ENCODE assay signal across 1 cellular context in the genomic region with DNA sequence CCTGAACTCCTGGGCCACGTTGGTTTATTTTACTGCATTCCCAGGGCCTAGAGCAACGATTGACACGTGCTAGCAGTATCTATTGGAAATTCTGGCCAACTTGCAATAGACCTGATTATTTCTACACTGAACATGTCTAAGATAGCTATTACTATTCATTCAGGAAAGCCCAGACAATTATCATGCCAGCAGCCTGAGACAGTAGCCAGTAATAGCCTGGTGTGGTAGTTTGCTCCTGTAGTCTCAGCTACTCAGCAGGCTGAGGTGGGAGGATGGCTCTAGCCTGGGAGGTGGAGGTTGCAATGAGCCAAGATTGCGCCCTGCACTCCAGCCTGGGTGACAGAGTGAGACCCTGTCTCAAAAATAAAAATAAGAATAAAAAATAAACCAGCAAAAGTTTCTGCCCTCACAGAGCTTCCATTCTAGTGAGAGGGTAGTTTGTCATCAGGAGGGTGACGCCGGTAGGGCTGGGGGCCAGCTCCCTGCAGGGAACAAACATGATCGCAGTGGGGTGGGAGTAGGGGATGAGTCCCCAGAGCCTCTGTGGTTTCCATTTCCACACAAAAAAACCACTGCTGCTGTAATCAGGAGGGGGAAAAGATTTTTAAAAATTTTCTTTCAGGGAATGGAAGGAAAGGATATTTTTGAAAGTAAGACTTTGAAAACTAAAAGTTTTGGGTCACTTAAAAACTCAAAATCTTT.
TF ChIP-seq lines count a peak whose summit lies in the region.

No MANE protein-coding gene starts in this region.

TF ChIP-seq in HepG2, 621 proteins besides CTCF, POLR2A, EP300 and RAD21:
- TF ChIP-seq, protein P1, sequence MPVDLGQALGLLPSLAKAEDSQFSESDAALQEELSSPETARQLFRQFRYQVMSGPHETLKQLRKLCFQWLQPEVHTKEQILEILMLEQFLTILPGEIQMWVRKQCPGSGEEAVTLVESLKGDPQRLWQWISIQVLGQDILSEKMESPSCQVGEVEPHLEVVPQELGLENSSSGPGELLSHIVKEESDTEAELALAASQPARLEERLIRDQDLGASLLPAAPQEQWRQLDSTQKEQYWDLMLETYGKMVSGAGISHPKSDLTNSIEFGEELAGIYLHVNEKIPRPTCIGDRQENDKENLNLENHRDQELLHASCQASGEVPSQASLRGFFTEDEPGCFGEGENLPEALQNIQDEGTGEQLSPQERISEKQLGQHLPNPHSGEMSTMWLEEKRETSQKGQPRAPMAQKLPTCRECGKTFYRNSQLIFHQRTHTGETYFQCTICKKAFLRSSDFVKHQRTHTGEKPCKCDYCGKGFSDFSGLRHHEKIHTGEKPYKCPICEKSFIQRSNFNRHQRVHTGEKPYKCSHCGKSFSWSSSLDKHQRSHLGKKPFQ (CRISPR knock-in tag; IDR thresholded peaks at IDR 0.05; ENCODE audit: insufficient replicate concordance) = no peak
- no peak for TF ChIP-seq PRDM15 (CRISPR knock-in tag; IDR thresholded peaks at IDR 0.05)
- TF ChIP-seq RELA (CRISPR knock-in tag; IDR thresholded peaks at IDR 0.05) = no peak
- TF ChIP-seq MAF1 (CRISPR knock-in tag; IDR thresholded peaks at IDR 0.05; ENCODE audit: borderline replicate concordance) = no peak
- TF ChIP-seq NCOA1 (CRISPR knock-in tag; IDR thresholded peaks at IDR 0.05) = no peak
- TF ChIP-seq TSC22D2 (CRISPR knock-in tag; IDR thresholded peaks at IDR 0.05; ENCODE audit: borderline replicate concordance) = no peak
- no peak for TF ChIP-seq ZUFSP (CRISPR knock-in tag; IDR thresholded peaks at IDR 0.05; ENCODE audit: borderline replicate concordance)
- no peak for TF ChIP-seq ZNF263 (CRISPR knock-in tag; IDR thresholded peaks at IDR 0.05)
- TF ChIP-seq NR2F1 (CRISPR knock-in tag; IDR thresholded peaks at IDR 0.05) = no peak
- no peak for TF ChIP-seq MXD3 (CRISPR knock-in tag; IDR thresholded peaks at IDR 0.05)
- no peak for TF ChIP-seq MIER3 (CRISPR knock-in tag; IDR thresholded peaks at IDR 0.05; ENCODE audit: borderline replicate concordance)
- TF ChIP-seq ELF1 (CRISPR knock-in tag; IDR thresholded peaks at IDR 0.05) = no peak
- no peak for TF ChIP-seq SIX4 (CRISPR knock-in tag; IDR thresholded peaks at IDR 0.05)
- TF ChIP-seq, protein P2, sequence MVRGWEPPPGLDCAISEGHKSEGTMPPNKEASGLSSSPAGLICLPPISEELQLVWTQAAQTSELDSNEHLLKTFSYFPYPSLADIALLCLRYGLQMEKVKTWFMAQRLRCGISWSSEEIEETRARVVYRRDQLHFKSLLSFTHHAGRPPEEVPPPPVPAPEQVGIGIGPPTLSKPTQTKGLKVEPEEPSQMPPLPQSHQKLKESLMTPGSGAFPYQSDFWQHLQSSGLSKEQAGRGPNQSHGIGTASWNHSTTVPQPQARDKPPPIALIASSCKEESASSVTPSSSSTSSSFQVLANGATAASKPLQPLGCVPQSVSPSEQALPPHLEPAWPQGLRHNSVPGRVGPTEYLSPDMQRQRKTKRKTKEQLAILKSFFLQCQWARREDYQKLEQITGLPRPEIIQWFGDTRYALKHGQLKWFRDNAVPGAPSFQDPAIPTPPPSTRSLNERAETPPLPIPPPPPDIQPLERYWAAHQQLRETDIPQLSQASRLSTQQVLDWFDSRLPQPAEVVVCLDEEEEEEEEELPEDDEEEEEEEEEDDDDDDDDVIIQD (CRISPR knock-in tag; IDR thresholded peaks at IDR 0.05; ENCODE audit: low read depth) = no peak
- TF ChIP-seq SRSF4 (IDR thresholded peaks at IDR 0.05; ENCODE audit: low read depth, low read length, poor library complexity, severe bottlenecking) = no peak
- TF ChIP-seq ZNF792 (CRISPR knock-in tag; IDR thresholded peaks at IDR 0.05) = no peak
- no peak for TF ChIP-seq SAFB2 (CRISPR knock-in tag; IDR thresholded peaks at IDR 0.05; ENCODE audit: borderline replicate concordance, low read depth)
- TF ChIP-seq ZNF274 (CRISPR knock-in tag; IDR thresholded peaks at IDR 0.05) = no peak
- no peak for TF ChIP-seq FOXC1 (CRISPR knock-in tag; IDR thresholded peaks at IDR 0.05; ENCODE audit: borderline replicate concordance)
